7 cellular contexts compared by ENCODE assay signal in genomic region chr22:21790849-21791610, GRCh38. TPM values are rescaled to one million over a fixed set of nuclear protein-coding genes. Genes with fewer than 3 reads are reported as not detected.
DNase-seq lines count a peak whose midpoint lies in the region; ATAC-seq and TF ChIP-seq lines count a peak whose summit lies in the region.
"Not testable (repeated sequence)": the region's sequence is repeated elsewhere in the genome, so short reads cannot be mapped to it uniquely, and the experiment has no call there.

No MANE protein-coding gene starts in this region.

- H3K4me1 Mint-ChIP-seq in activated CD4-positive, alpha-beta T cell treated with anti-CD3 and anti-CD28 coated beads for 36 hours: peaks cover 16% of the 10 kb centered on the region
- peaks cover 13% of the 10 kb centered on the region for H3K4me1 Mint-ChIP-seq in activated naive CD4-positive, alpha-beta T cell treated with anti-CD3 and anti-CD28 coated beads, Interleukin-2, amount 50 U/mL, for 24 hours
- H3K4me1 Mint-ChIP-seq in natural killer cell treated with Interleukin-12 subunit alpha and Interleukin-12 subunit beta and Interleukin-15 and Interleukin-18, amount 100 ng/mL, for 72 hours (ENCODE audit: low read depth in 2 of 2): peaks cover 14 to 17% of the 10 kb centered on the region in 2 donors
- peaks cover 12% of the 10 kb centered on the region for H3K4me1 Mint-ChIP-seq in stimulated activated memory B cell treated with anti-CD40 and anti-IgM and Interleukin-4, amounts not matched to agents 10 μg/mL and 1 μg/mL and 100 μg/mL, for 72 hours

- not testable (repeated sequence) for TF ChIP-seq CTCF in HCT116 (IDR thresholded peaks at IDR 0.05 in 2 of 3, conservative IDR thresholded peaks at IDR 0.05 in 1 of 3; ENCODE audit: borderline replicate concordance in 1 of 3, insufficient read depth in 1 of 3, low read depth in 2 of 3, low read length in 2 of 3); brain microvascular endothelial cell (IDR thresholded peaks at IDR 0.05; ENCODE audit: low read depth, low read length, missing control alignments)

- H3K36me3 ChIP-seq in HCT116 (ENCODE audit: control insufficient read depth in 1 of 2, insufficient read depth in 2 of 2, low read length in 2 of 2): peaks cover 7 to 10% of the 10 kb centered on the region in 2 experiments; a peak in 3 of 4 replicates
- H3K36me3 ChIP-seq in brain microvascular endothelial cell (replicated peaks): peaks cover 56% of the 10 kb centered on the region

- H3K9me2 ChIP-seq in HCT116 (ENCODE audit: insufficient read depth): not testable (repeated sequence)

- DNase-seq in HCT116 (ENCODE audit: low read depth, low spot score); brain microvascular endothelial cell; natural killer cell treated with Interleukin-12 subunit alpha and Interleukin-12 subunit beta and Interleukin-15 and Interleukin-18, amount 100 ng/mL, for 72 hours (ENCODE audit: low spot score): not testable (repeated sequence)
- peak; percentile 30 for DNase-seq in activated CD4-positive, alpha-beta T cell treated with anti-CD3 and anti-CD28 coated beads for 36 hours
- DNase-seq in activated T-cell treated with anti-CD3 and anti-CD28 coated beads for 48 hours (ENCODE audit: low read depth): peak; percentile 7

- not testable (repeated sequence) for H4K20me1 ChIP-seq in HCT116 (ENCODE audit: insufficient read depth)

- intact Hi-C loops in HCT116 (cut with micrococcal nuclease): not testable (repeated sequence)
- intact Hi-C loops in activated CD4-positive, alpha-beta T cell treated with anti-CD3 and anti-CD28 coated beads for 36 hours (cut with DNase I, micrococcal nuclease): loop anchor here (1.0 to 5.0 kb wide), 8 partner anchors 24 to 161 kb away; partner anchors contain the start of genes MAPK1 (in 1 of the 2) and PPM1F (in 1 of the 2)

- not testable (repeated sequence) for TF ChIP-seq POLR2A in HCT116 (IDR thresholded peaks at IDR 0.05; ENCODE audit: borderline replicate concordance, extremely low read depth, insufficient read depth, insufficient read length)

- not testable (repeated sequence) for ATAC-seq in HCT116; stimulated activated memory B cell treated with anti-CD40 and anti-IgM and Interleukin-4, amounts not matched to agents 10 μg/mL and 1 μg/mL and 100 μg/mL, for 72 hours
- peak; percentile 5 for ATAC-seq in activated CD4-positive, alpha-beta T cell treated with anti-CD3 and anti-CD28 coated beads for 36 hours
- ATAC-seq in natural killer cell treated with Interleukin-12 subunit alpha and Interleukin-12 subunit beta and Interleukin-15 and Interleukin-18, amount 100 ng/mL, for 72 hours: peak in 1 of 2 donors; percentile 6

- peaks cover 11 to 20% of the 10 kb centered on the region in 2 experiments for H3K4me1 ChIP-seq in HCT116 (ENCODE audit: control insufficient read depth in 1 of 2, insufficient read depth in 2 of 2, low read length in 2 of 2)

- POLR2A ChIA-PET in HCT116 (lab: Charles Lee); activated CD4-positive, alpha-beta T cell treated with anti-CD3 and anti-CD28 coated beads for 36 hours (lab: Charles Lee): not testable (repeated sequence)

- BruUV-seq in HCT116 (replicated peaks; lab: Mats Ljungman, UMichigan): not testable (repeated sequence)

- H3K27ac Mint-ChIP-seq in activated CD4-positive, alpha-beta T cell treated with anti-CD3 and anti-CD28 coated beads for 36 hours: peak overlapping the region; percentile 56
- peak overlapping the region; percentile 44 for H3K27ac Mint-ChIP-seq in activated naive CD4-positive, alpha-beta T cell treated with anti-CD3 and anti-CD28 coated beads, Interleukin-2, amount 50 U/mL, for 24 hours
- peak overlapping the region; percentile 51 to 73 for H3K27ac Mint-ChIP-seq in natural killer cell treated with Interleukin-12 subunit alpha and Interleukin-12 subunit beta and Interleukin-15 and Interleukin-18, amount 100 ng/mL, for 72 hours
- peak overlapping the region; percentile 53 for H3K27ac Mint-ChIP-seq in stimulated activated memory B cell treated with anti-CD40 and anti-IgM and Interleukin-4, amounts not matched to agents 10 μg/mL and 1 μg/mL and 100 μg/mL, for 72 hours

- not testable (repeated sequence) for H3K79me2 ChIP-seq in HCT116 (ENCODE audit: insufficient read depth, low read length)

- not testable (repeated sequence) for H3K27me3 Mint-ChIP-seq in activated CD4-positive, alpha-beta T cell treated with anti-CD3 and anti-CD28 coated beads for 36 hours; activated naive CD4-positive, alpha-beta T cell treated with anti-CD3 and anti-CD28 coated beads, Interleukin-2, amount 50 U/mL, for 24 hours; natural killer cell treated with Interleukin-12 subunit alpha and Interleukin-12 subunit beta and Interleukin-15 and Interleukin-18, amount 100 ng/mL, for 72 hours; stimulated activated memory B cell treated with anti-CD40 and anti-IgM and Interleukin-4, amounts not matched to agents 10 μg/mL and 1 μg/mL and 100 μg/mL, for 72 hours

- H3K4me2 ChIP-seq in HCT116 (ENCODE audit: low read length): peak overlapping the region; percentile 40

- not testable (repeated sequence) for H3K27me3 ChIP-seq in HCT116 (ENCODE audit: insufficient read depth, low read length); brain microvascular endothelial cell (replicated peaks)

- CTCF ChIA-PET in HCT116 (lab: Charles Lee): not testable (repeated sequence)
- CTCF ChIA-PET in activated CD4-positive, alpha-beta T cell treated with anti-CD3 and anti-CD28 coated beads for 36 hours (lab: Charles Lee): interaction anchor here (0.6 to 1.1 kb wide), 4 partner anchors 24 to 1009 kb away, joined by 3 to 4 read pairs (median 3); partner anchors contain the start of gene PRAME

- H2AFZ ChIP-seq in HCT116 (ENCODE audit: low read depth, low read length, poor library complexity, severe bottlenecking): not testable (repeated sequence)

- not testable (repeated sequence) for H3K9ac ChIP-seq in HCT116 (ENCODE audit: low read length)

- RAD21 ChIA-PET in HCT116 (lab: Charles Lee; ENCODE audit: low non-redundant PET in 1 of 2, low total read pairs in 2 of 2, uncharacterized antibody in 2 of 2, unreplicated experiment in 2 of 2): not testable (repeated sequence)

- H3K36me3 Mint-ChIP-seq in activated CD4-positive, alpha-beta T cell treated with anti-CD3 and anti-CD28 coated beads for 36 hours (ENCODE audit: low read depth): peaks cover 29% of the 10 kb centered on the region
- H3K36me3 Mint-ChIP-seq in activated naive CD4-positive, alpha-beta T cell treated with anti-CD3 and anti-CD28 coated beads, Interleukin-2, amount 50 U/mL, for 24 hours: peaks cover 13% of the 10 kb centered on the region
- peaks cover 19% of the 10 kb centered on the region for H3K36me3 Mint-ChIP-seq in natural killer cell treated with Interleukin-12 subunit alpha and Interleukin-12 subunit beta and Interleukin-15 and Interleukin-18, amount 100 ng/mL, for 72 hours
- peaks cover 29% of the 10 kb centered on the region for H3K36me3 Mint-ChIP-seq in stimulated activated memory B cell treated with anti-CD40 and anti-IgM and Interleukin-4, amounts not matched to agents 10 μg/mL and 1 μg/mL and 100 μg/mL, for 72 hours

- not testable (repeated sequence) for H3K4me3 ChIP-seq in HCT116 (replicated peaks in 1 of 2; ENCODE audit: low read depth in 1 of 2, low read length in 2 of 2); brain microvascular endothelial cell (ENCODE audit: low read depth, low read length)

- H3K27ac ChIP-seq in HCT116 (ENCODE audit: low read depth, low read length) (peak overlapping the region; percentile 28; the same call in 1 of the 2 replicates), brain microvascular endothelial cell (peak overlapping the region; percentile 42)

- H3K9me3 ChIP-seq in HCT116 (ENCODE audit: control insufficient read depth in 1 of 2, insufficient read depth in 1 of 2, low read depth in 1 of 2, low read length in 2 of 2): not testable (repeated sequence)

- in situ Hi-C loops in brain microvascular endothelial cell (cut with HindIII; ENCODE audit: low pct_ligation_motif_present, low sequenced_read_pairs): not testable (repeated sequence)

- H3K9me3 Mint-ChIP-seq in activated CD4-positive, alpha-beta T cell treated with anti-CD3 and anti-CD28 coated beads for 36 hours (ENCODE audit: low read depth); activated naive CD4-positive, alpha-beta T cell treated with anti-CD3 and anti-CD28 coated beads, Interleukin-2, amount 50 U/mL, for 24 hours; natural killer cell treated with Interleukin-12 subunit alpha and Interleukin-12 subunit beta and Interleukin-15 and Interleukin-18, amount 100 ng/mL, for 72 hours; stimulated activated memory B cell treated with anti-CD40 and anti-IgM and Interleukin-4, amounts not matched to agents 10 μg/mL and 1 μg/mL and 100 μg/mL, for 72 hours: not testable (repeated sequence)

- not testable (repeated sequence) for H3K4me3 Mint-ChIP-seq in activated CD4-positive, alpha-beta T cell treated with anti-CD3 and anti-CD28 coated beads for 36 hours; activated naive CD4-positive, alpha-beta T cell treated with anti-CD3 and anti-CD28 coated beads, Interleukin-2, amount 50 U/mL, for 24 hours; natural killer cell treated with Interleukin-12 subunit alpha and Interleukin-12 subunit beta and Interleukin-15 and Interleukin-18, amount 100 ng/mL, for 72 hours; stimulated activated memory B cell treated with anti-CD40 and anti-IgM and Interleukin-4, amounts not matched to agents 10 μg/mL and 1 μg/mL and 100 μg/mL, for 72 hours

- not testable (repeated sequence) for TF ChIP-seq RAD21 in HCT116 (IDR thresholded peaks at IDR 0.05; ENCODE audit: low read depth)

RNA-seq across cellular contexts. Expression of gene YPEL1, which starts 55.4 kb away (rescaled TPM):
- total RNA-seq in HCT116 (2021; ENCODE audit: unreplicated experiment): 3.1 TPM
- 2.0 and 2.9 TPM in 2 replicates for polyA plus RNA-seq in HCT116 (2012)
- total RNA-seq in activated CD4-positive, alpha-beta T cell treated with anti-CD3 and anti-CD28 coated beads for 36 hours: 1 to 10 TPM; 1.0 to 1.5 TPM
- 10 to 100 TPM; 14.2 to 19.0 TPM for total RNA-seq in natural killer cell treated with Interleukin-12 subunit alpha and Interleukin-12 subunit beta and Interleukin-15 and Interleukin-18, amount 100 ng/mL, for 72 hours
